In genomic region chr1:8348777-8349472, GRCh38 we compare ENCODE assay signal across 8 cellular contexts. TPM values are rescaled to one million over a fixed set of nuclear protein-coding genes. Genes with fewer than 3 reads are reported as not detected.
A peak's percentile ranks its signal among the peaks of the same experiment; 100 is the strongest.
DNase-seq lines count a peak whose midpoint lies in the region; ATAC-seq and TF ChIP-seq lines count a peak whose summit lies in the region.

No MANE protein-coding gene starts in this region.

- peaks cover 20 to 37% of the 10 kb centered on the region in 2 experiments for H3K36me3 ChIP-seq in mesenchymal stem cell (ENCODE audit: control insufficient read depth in 1 of 2, insufficient read depth in 2 of 2, low read depth in 1 of 2, low read length in 2 of 2)

- no peaks in the 10 kb centered on the region for H3K9me3 ChIP-seq in mesenchymal stem cell (ENCODE audit: control insufficient read depth, low read length)

- 33% methylated on average over 21 of the region's 21 CpGs for WGBS in mesenchymal stem cell

- H3K4me2 ChIP-seq in mesenchymal stem cell (ENCODE audit: low read length, poor library complexity, severe bottlenecking), result no peak overlapping the region

- H3K27ac ChIP-seq in coronary artery (peak overlapping the region in 1 of 2 donors; percentile 81), mesenchymal stem cell (ENCODE audit: low read length, poor library complexity, severe bottlenecking) (no peak overlapping the region)

- H2AFZ ChIP-seq in mesenchymal stem cell (ENCODE audit: low read depth, low read length), result no peak overlapping the region

- peak; percentile 94 for TF ChIP-seq CTCF in coronary artery (IDR thresholded peaks at IDR 0.05)

- H3K27me3 ChIP-seq in mesenchymal stem cell (ENCODE audit: control insufficient read depth in 1 of 2, insufficient read depth in 1 of 2, low read length in 2 of 2), result peaks cover 0 to 11% of the 10 kb centered on the region in 2 experiments

- H2BK15ac ChIP-seq in mesenchymal stem cell (ENCODE audit: low read depth, poor library complexity, severe bottlenecking), result no peak overlapping the region

- no peaks in the 10 kb centered on the region for H3K79me1 ChIP-seq in mesenchymal stem cell (replicated peaks; ENCODE audit: low read length, poor library complexity, severe bottlenecking)

- no peak overlapping the region for H2BK120ac ChIP-seq in mesenchymal stem cell (ENCODE audit: low read depth, low read length)

- H3K14ac ChIP-seq in mesenchymal stem cell (ENCODE audit: low read length in 2 of 2), result no peak overlapping the region

- H2AK5ac ChIP-seq in mesenchymal stem cell (ENCODE audit: low read length, severe bottlenecking), result no peak overlapping the region

- ATAC-seq in Right ventricle myocardium inferior (peak; percentile 50), HG03469 (IDR thresholded peaks at IDR 0.05; ENCODE audit: unreplicated experiment) (no peak)

- peak; percentile 85 for DNase-seq in Right ventricle myocardium inferior (ENCODE audit: missing footprints)
- no peak for DNase-seq in cardiac septum (ENCODE audit: low spot score)
- peak; percentile 46 for DNase-seq in NCI-H2227 treated with DMSO at 0.1 percent for 48 hours (lab: John Stamatoyannopoulos, UW)
- DNase-seq in activated CD4-positive, alpha-beta T cell treated with anti-CD3 and anti-CD28 coated beads for 48 hours, result peak; percentile 78
- no peak for DNase-seq in coronary artery (ENCODE audit: low spot score)
- DNase-seq in mesenchymal stem cell, result peak; percentile 63
- DNase-seq in stimulated activated CD8-positive, alpha-beta memory T cell treated with anti-CD3 and anti-CD28 coated beads, Interleukin-4, amount 100 ng/mL, for 1 hour (ENCODE audit: low read depth in 2 of 2, low spot score in 1 of 2), result peak; percentile 19 to 48

- peak overlapping the region; percentile 4 for H4K8ac ChIP-seq in mesenchymal stem cell (ENCODE audit: low read length)

- H3K23ac ChIP-seq in mesenchymal stem cell (ENCODE audit: low read length in 2 of 2), result no peak overlapping the region

- intact Hi-C loops in Right ventricle myocardium inferior (cut with DNase I) (loop anchor here (2.0 kb wide), 2 partner anchors 366 to 374 kb away; no protein-coding TSS in a partner anchor), cardiac septum (cut with DNase I) (loop anchor here (2.0 kb wide), 1 partner anchor 374 kb away; no protein-coding TSS in a partner anchor)

- H3K4me3 ChIP-seq in coronary artery (no peak overlapping the region), mesenchymal stem cell (ENCODE audit: insufficient read depth in 1 of 2, low read depth in 1 of 2, low read length in 2 of 2) (no peak overlapping the region)

- no peak overlapping the region for H3K4ac ChIP-seq in mesenchymal stem cell (ENCODE audit: low read depth in 1 of 2, low read length in 2 of 2)

- peak overlapping the region in 1 of 2 experiments; percentile 7 for H3K18ac ChIP-seq in mesenchymal stem cell (ENCODE audit: low read depth in 1 of 2, low read length in 2 of 2)

- H3K9ac ChIP-seq in mesenchymal stem cell (ENCODE audit: low read length), result no peak overlapping the region

- H4K91ac ChIP-seq in mesenchymal stem cell (ENCODE audit: low read length), result no peak overlapping the region

- H3K4me1 ChIP-seq in mesenchymal stem cell (ENCODE audit: control insufficient read depth, insufficient read depth, low read depth, low read length), result peaks cover 13% of the 10 kb centered on the region

- no peak overlapping the region for H2BK12ac ChIP-seq in mesenchymal stem cell (ENCODE audit: low read length in 2 of 2)

- no peak overlapping the region for H2BK5ac ChIP-seq in mesenchymal stem cell (ENCODE audit: low read depth, low read length, poor library complexity, severe bottlenecking)

RNA-seq across cellular contexts. Expression of gene SLC45A1, which starts 31.0 kb away (rescaled TPM):
- total RNA-seq in Right ventricle myocardium inferior (2.5 TPM), cardiac septum (1.8 TPM)
- 1.3 TPM for polyA plus RNA-seq in mesenchymal stem cell (2013, experiment 1 of 2)
- 1.5 TPM for polyA plus RNA-seq in mesenchymal stem cell (2013, experiment 2 of 2)

Comparison
In these comparisons a context has a peak if more than half of its experiments do, and no peak if none do; other contexts are left out.
1. DNase-seq: peak in Right ventricle myocardium inferior (single experiment), NCI-H2227 treated with DMSO at 0.1 percent for 48 hours (single experiment), activated CD4-positive, alpha-beta T cell treated with anti-CD3 and anti-CD28 coated beads for 48 hours (single experiment), mesenchymal stem cell (single experiment) and stimulated activated CD8-positive, alpha-beta memory T cell treated with anti-CD3 and anti-CD28 coated beads, Interleukin-4, amount 100 ng/mL, for 1 hour (2 of 2); none in cardiac septum (single experiment) and coronary artery (single experiment).